Comparison of ENCODE assay signal across 9 cellular contexts in the genomic region with DNA sequence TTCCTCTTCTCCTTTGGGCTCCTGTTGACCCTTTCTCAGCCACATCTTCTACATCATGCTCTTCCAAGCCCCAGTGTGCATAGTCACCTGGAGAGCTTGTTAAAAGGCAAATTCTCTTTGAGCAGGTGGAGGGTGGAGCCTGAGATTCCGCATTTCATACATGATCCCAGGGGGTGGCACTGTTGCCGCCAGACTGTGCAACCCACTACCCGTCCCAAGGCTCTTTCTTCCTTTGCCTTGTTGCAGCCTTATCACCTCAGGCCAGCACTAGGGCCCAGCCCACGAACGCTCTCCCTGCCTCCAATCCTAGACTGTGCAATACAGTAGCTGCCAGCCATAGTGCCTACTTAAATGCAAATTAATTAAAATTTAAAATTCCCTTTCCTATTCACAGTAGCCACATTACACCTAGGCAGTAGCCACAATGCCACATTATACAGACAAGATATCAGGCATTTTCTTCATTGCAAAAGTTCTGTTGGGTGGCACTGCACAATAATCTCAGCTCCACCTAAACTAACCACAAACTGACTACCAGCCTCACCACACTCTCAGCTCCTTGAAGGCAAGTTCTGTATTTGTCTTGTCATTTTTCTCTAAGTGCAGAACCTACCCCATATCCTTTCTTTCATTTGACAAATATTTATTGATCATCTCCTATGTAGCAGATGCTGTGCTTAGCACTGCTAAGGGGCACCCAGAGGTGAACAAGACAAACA. TPM values are rescaled to one million over a fixed set of nuclear protein-coding genes. Genes with fewer than 3 reads are reported as not detected.
DNase-seq lines count a peak whose midpoint lies in the region; ATAC-seq and TF ChIP-seq lines count a peak whose summit lies in the region.
"Had no signal": no experiment of that assay in that cellular context is flagged by ENCODE, and none has a peak within 500 bp of the region (broad histone marks: within the 10 kb centered on the region; RNA-seq: fewer than 3 reads in every experiment).

No MANE protein-coding gene starts in this region.

- peaks cover 63% of the 10 kb centered on the region for H3K27me3 Mint-ChIP-seq in activated T-cell treated with anti-CD3 and anti-CD28 coated beads, Interleukin-2, amount 50 U/mL, for 4 hours (ENCODE audit: low read depth)

- peak; percentile 45 for ATAC-seq in GM21786 (IDR thresholded peaks at IDR 0.05; ENCODE audit: unreplicated experiment)
- peak; percentile 23 for ATAC-seq in foreskin keratinocyte
- no peak for ATAC-seq in HG02610 (IDR thresholded peaks at IDR 0.05; ENCODE audit: unreplicated experiment)
- no peak for ATAC-seq in activated T-cell treated with anti-CD3 and anti-CD28 coated beads, Interleukin-2, amount 50 U/mL, for 4 hours
- ATAC-seq in HG03342 (IDR thresholded peaks at IDR 0.05; ENCODE audit: unreplicated experiment): no peak
- no peak for ATAC-seq in GM18517 (IDR thresholded peaks at IDR 0.05; ENCODE audit: unreplicated experiment)

- no TSS peak for BruUV-seq in A673 (replicated peaks; lab: Mats Ljungman, UMichigan)

- H3K4me1 ChIP-seq in A673 (ENCODE audit: insufficient read depth, low read length, poor library complexity, severe bottlenecking) (peaks cover 4% of the 10 kb centered on the region), foreskin keratinocyte (peaks cover 10% of the 10 kb centered on the region)

- H3K4me3 ChIP-seq in A673 (ENCODE audit: low read depth, low read length, poor library complexity, severe bottlenecking): no peak overlapping the region

- H3K27ac ChIP-seq in A673 (ENCODE audit: low read depth, low read length, poor library complexity, severe bottlenecking) (no peak overlapping the region), foreskin keratinocyte (no peak overlapping the region)

- peaks cover 6% of the 10 kb centered on the region for H3K4me1 Mint-ChIP-seq in activated T-cell treated with anti-CD3 and anti-CD28 coated beads, Interleukin-2, amount 50 U/mL, for 4 hours (ENCODE audit: low read depth)

- TF ChIP-seq CTCF in A673 (conservative IDR thresholded peaks at IDR 0.05; ENCODE audit: low read depth, low read length) (peak; percentile 53), foreskin keratinocyte (conservative IDR thresholded peaks at IDR 0.05) (peak; percentile 61)

- CTCF ChIA-PET in A673 (lab: Charles Lee): interaction anchor here (0.6 to 3.4 kb wide), 2 partner anchors 70 to 236 kb away, joined by 3 to 69 read pairs; no protein-coding TSS in a partner anchor

- H3K36me3 Mint-ChIP-seq in activated T-cell treated with anti-CD3 and anti-CD28 coated beads, Interleukin-2, amount 50 U/mL, for 4 hours (ENCODE audit: insufficient read depth): no peaks in the 10 kb centered on the region

- H3K9me3 ChIP-seq in A673 (ENCODE audit: low read depth, low read length, poor library complexity, severe bottlenecking): no peaks in the 10 kb centered on the region

- no peaks in the 10 kb centered on the region for H3K36me3 ChIP-seq in A673 (ENCODE audit: insufficient read depth, low read length, poor library complexity, severe bottlenecking)

- peaks cover 14% of the 10 kb centered on the region for H3K27me3 ChIP-seq in A673 (replicated peaks; ENCODE audit: insufficient read depth, low read depth, low read length, poor library complexity)
- H3K27me3 ChIP-seq in foreskin keratinocyte: peaks cover 14% of the 10 kb centered on the region

- POLR2A ChIA-PET in A673 (lab: Charles Lee; ENCODE audit: low non-redundant PET): no interaction called here

- intact Hi-C loops in A673 (cut with micrococcal nuclease; ENCODE audit: unreplicated experiment): loop anchor here (5.0 to 10.0 kb wide), 2 partner anchors 446 to 478 kb away; no protein-coding TSS in a partner anchor

- H3K9me3 Mint-ChIP-seq in activated T-cell treated with anti-CD3 and anti-CD28 coated beads, Interleukin-2, amount 50 U/mL, for 4 hours: no peaks in the 10 kb centered on the region

- H3K4me3 Mint-ChIP-seq in activated T-cell treated with anti-CD3 and anti-CD28 coated beads, Interleukin-2, amount 50 U/mL, for 4 hours: no peak overlapping the region

- peak; percentile 49 for DNase-seq in A673 (ENCODE audit: low spot score)
- peak; percentile 90 for DNase-seq in OCI-M1 (lab: John Stamatoyannopoulos, UW)
- DNase-seq in foreskin keratinocyte: no peak
- no peak for DNase-seq in activated T-cell treated with anti-CD3 and anti-CD28 coated beads, Interleukin-2, amount 50 U/mL, for 4 hours
- DNase-seq: stimulated activated CD4-positive, alpha-beta T cell treated with anti-CD3 and anti-CD28 coated beads, Interleukin-4, amount 100 ng/mL, for 24 hours had no signal

RNA-seq across cellular contexts. Expression of gene KCNJ5, which starts 4.6 kb away (rescaled TPM):
- not detected in 2 replicates for total RNA-seq in A673 (2021)
- 0.95 and 3.8 TPM in 2 replicates for total RNA-seq in foreskin keratinocyte
- polyA plus RNA-seq in foreskin keratinocyte: 0.65 and 2.5 TPM in 2 replicates
- not detected for total RNA-seq in activated T-cell treated with anti-CD3 and anti-CD28 coated beads, Interleukin-2, amount 50 U/mL, for 4 hours

RNA-seq across cellular contexts. Expression of gene KCNJ1, which starts 19.5 kb away (rescaled TPM):
- total RNA-seq in A673 (2021): not detected in 2 replicates
- 0.03 TPM in 1 of 2 replicates, not detected in the other for total RNA-seq in foreskin keratinocyte
- polyA plus RNA-seq in foreskin keratinocyte: not detected in 2 replicates
- total RNA-seq in activated T-cell treated with anti-CD3 and anti-CD28 coated beads, Interleukin-2, amount 50 U/mL, for 4 hours: not detected

RNA-seq across cellular contexts. Expression of gene TP53AIP1, which starts 56.1 kb away (rescaled TPM):
- total RNA-seq in A673 (2021): 2.1 and 2.3 TPM in 2 replicates
- total RNA-seq in foreskin keratinocyte: 6.5 and 7.9 TPM in 2 replicates
- 9.7 and 10.4 TPM in 2 replicates for polyA plus RNA-seq in foreskin keratinocyte
- not detected for total RNA-seq in activated T-cell treated with anti-CD3 and anti-CD28 coated beads, Interleukin-2, amount 50 U/mL, for 4 hours

Comparison
In these comparisons a context has a peak if more than half of its experiments do, and no peak if none do; other contexts are left out.
1. DNase-seq: peak in A673 (single experiment) and OCI-M1 (single experiment); none in foreskin keratinocyte (0 of 2) and activated T-cell treated with anti-CD3 and anti-CD28 coated beads, Interleukin-2, amount 50 U/mL, for 4 hours (single experiment).
2. ATAC-seq: peak in GM21786 (single experiment) and foreskin keratinocyte (single experiment); none in HG02610 (single experiment), activated T-cell treated with anti-CD3 and anti-CD28 coated beads, Interleukin-2, amount 50 U/mL, for 4 hours (0 of 2), HG03342 (single experiment) and GM18517 (single experiment).